Comparison of ENCODE assay signal across 1 cellular context in the genomic region with DNA sequence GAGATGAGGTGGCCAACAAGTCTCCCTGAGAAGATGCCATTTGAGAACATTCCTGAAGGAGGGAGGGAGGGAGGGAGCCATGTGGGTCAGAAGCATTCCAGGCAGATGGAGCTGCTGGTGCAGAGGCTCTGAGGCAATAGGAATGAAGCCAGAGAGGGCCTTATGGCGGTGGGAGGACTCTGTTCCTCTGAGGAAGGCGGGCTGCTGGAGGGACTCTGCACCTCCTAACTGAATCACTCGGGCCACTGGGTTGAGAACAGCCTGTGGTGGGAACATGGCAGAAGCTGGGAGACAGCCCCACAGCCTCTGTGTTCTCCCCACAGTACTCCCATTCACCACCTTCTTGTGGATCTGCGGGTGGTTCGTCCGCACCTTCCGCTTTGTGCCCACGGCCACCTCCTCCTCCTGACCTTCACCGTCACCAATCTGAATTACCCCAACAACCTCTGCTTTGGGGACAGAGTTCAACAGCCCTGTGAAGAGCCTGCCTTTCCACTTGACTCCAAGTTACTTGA.
TF ChIP-seq lines count a peak whose summit lies in the region.

No MANE protein-coding gene starts in this region.

TF ChIP-seq in GM23338, 12 proteins besides CTCF, POLR2A, EP300 and RAD21 (continued from another document):
- no peak for TF ChIP-seq ZNF462 (CRISPR knock-in tag; IDR thresholded peaks at IDR 0.05)
- no peak for TF ChIP-seq ETS1 (IDR thresholded peaks at IDR 0.05)
- TF ChIP-seq EZH2 (IDR thresholded peaks at IDR 0.05; ENCODE audit: low read depth, unreplicated experiment) = no peak
- no peak for TF ChIP-seq STAT1 (IDR thresholded peaks at IDR 0.05; ENCODE audit: unreplicated experiment)
- TF ChIP-seq NANOG (IDR thresholded peaks at IDR 0.05; ENCODE audit: borderline replicate concordance) = no peak
- no peak for TF ChIP-seq ZNF331 (CRISPR knock-in tag; IDR thresholded peaks at IDR 0.05; ENCODE audit: low read depth)
- TF ChIP-seq ZNF114 (CRISPR knock-in tag; IDR thresholded peaks at IDR 0.05) = no peak
- no peak for TF ChIP-seq CREB1 (CRISPR knock-in tag; IDR thresholded peaks at IDR 0.05; ENCODE audit: low read depth)
- TF ChIP-seq JUNB (IDR thresholded peaks at IDR 0.05; ENCODE audit: unreplicated experiment) = no peak
TF ChIP-seq in GM23338: peak in this region for 0.
